ENCODE assay signal across 1 cellular context in the genomic region with DNA sequence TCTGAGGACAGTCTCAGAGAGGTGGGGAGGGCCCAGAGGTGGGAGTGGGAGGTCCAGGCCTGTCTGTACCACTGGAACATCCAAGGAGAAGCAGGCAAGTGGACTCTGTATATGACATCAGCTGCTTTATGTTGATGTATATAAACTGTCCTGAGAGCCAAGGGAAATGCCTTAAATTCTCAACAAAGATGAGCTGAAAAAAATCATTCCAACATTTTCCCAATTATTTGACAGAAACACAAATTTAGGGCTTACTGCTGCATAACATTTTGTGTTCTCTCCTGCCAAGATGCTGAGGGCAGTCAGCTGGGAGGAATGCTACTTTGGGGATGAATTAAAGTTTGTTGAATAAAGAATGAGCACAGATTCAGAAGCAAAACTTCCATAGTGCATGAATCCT.
TF ChIP-seq lines count a peak whose summit lies in the region.

No MANE protein-coding gene starts in this region.

TF ChIP-seq in IMR-90, 13 proteins besides CTCF, POLR2A, EP300 and RAD21 (continued from another document):
- TF ChIP-seq RCOR1 (IDR thresholded peaks at IDR 0.05; ENCODE audit: insufficient replicate concordance, low read length) (no peak), BHLHE40 (IDR thresholded peaks at IDR 0.05; ENCODE audit: low read depth, low read length) (no peak), MAZ (IDR thresholded peaks at IDR 0.05; ENCODE audit: borderline replicate concordance, low read depth, low read length) (no peak), MAFK (IDR thresholded peaks at IDR 0.05; ENCODE audit: low read depth, low read length) (no peak), SMC3 (IDR thresholded peaks at IDR 0.05; ENCODE audit: low read depth, low read length) (no peak), RFX5 (IDR thresholded peaks at IDR 0.05; ENCODE audit: low read depth, low read length) (no peak)
- TF ChIP-seq, protein P1, sequence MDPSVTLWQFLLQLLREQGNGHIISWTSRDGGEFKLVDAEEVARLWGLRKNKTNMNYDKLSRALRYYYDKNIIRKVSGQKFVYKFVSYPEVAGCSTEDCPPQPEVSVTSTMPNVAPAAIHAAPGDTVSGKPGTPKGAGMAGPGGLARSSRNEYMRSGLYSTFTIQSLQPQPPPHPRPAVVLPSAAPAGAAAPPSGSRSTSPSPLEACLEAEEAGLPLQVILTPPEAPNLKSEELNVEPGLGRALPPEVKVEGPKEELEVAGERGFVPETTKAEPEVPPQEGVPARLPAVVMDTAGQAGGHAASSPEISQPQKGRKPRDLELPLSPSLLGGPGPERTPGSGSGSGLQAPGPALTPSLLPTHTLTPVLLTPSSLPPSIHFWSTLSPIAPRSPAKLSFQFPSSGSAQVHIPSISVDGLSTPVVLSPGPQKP (IDR thresholded peaks at IDR 0.05; ENCODE audit: borderline replicate concordance, low read depth, low read length) = no peak
